ENCODE assay signal across 8 cellular contexts in genomic region chr2:148614024-148614331, GRCh38. TPM values are rescaled to one million over a fixed set of nuclear protein-coding genes. Genes with fewer than 3 reads are reported as not detected.
DNase-seq lines count a peak whose midpoint lies in the region; ATAC-seq, FAIRE-seq and TF ChIP-seq lines count a peak whose summit lies in the region.

No MANE protein-coding gene starts in this region.

- H3K9ac ChIP-seq in NT2/D1 (ENCODE audit: insufficient read length, low read depth) (no peak overlapping the region), kidney (ENCODE audit: low read length in 2 of 2) (no peak overlapping the region)

- intact Hi-C loops in kidney (cut with DNase I): no loop called here

- FAIRE-seq in kidney (lab: Jason Lieb, UNC) (no peak), HTR-8/SVneo (lab: Jason Lieb, UNC) (no peak)

- CTCF ChIA-PET in activated CD4-positive, alpha-beta memory T cell treated with anti-CD3 and anti-CD28 coated beads, Interleukin-2, amount 10 ng/mL, durations not matched to agents 7 days and 5 days (lab: Charles Lee): no interaction called here

- POLR2A ChIA-PET in activated CD4-positive, alpha-beta memory T cell treated with anti-CD3 and anti-CD28 coated beads, Interleukin-2, amount 10 ng/mL, durations not matched to agents 7 days and 5 days (lab: Charles Lee): interaction anchor here (1.1 to 1.3 kb wide), 2 partner anchors 11 to 32 kb away, joined by 4 to 5 read pairs; no protein-coding TSS in a partner anchor

- H3K4me3 ChIP-seq in NT2/D1 (ENCODE audit: insufficient read length, low read depth) (no peak overlapping the region), kidney (ENCODE audit: low read length in 2 of 2) (peak overlapping the region in 1 of 2 donors; percentile 13)

- peaks cover 2% of the 10 kb centered on the region for H3K36me3 Mint-ChIP-seq in activated CD4-positive, alpha-beta memory T cell treated with anti-CD3 and anti-CD28 coated beads, Interleukin-2, amount 10 ng/mL, durations not matched to agents 7 days and 5 days (ENCODE audit: low read depth)

- H3K27me3 ChIP-seq in NT2/D1 (ENCODE audit: insufficient read depth, insufficient read length): no peaks in the 10 kb centered on the region

- no peak overlapping the region for H3K27ac ChIP-seq in kidney (ENCODE audit: low read depth in 2 of 2, low read length in 2 of 2)

- DNase-seq in NT2/D1 (ENCODE audit: low read depth, low spot score): peak; percentile 71
- peak; percentile 28 for DNase-seq in iPS-NIHi7 (ENCODE audit: extremely low spot score)
- DNase-seq in kidney: no peak
- no peak for DNase-seq in activated CD4-positive, alpha-beta memory T cell treated with anti-CD3 and anti-CD28 coated beads, Interleukin-2, amount 10 ng/mL, durations not matched to agents 7 days and 5 days
- DNase-seq in HTR-8/SVneo (ENCODE audit: insufficient read length, low spot score): no peak

- no peak for TF ChIP-seq CTCF in kidney (IDR thresholded peaks at IDR 0.05; ENCODE audit: borderline replicate concordance, extremely low read depth, insufficient read depth)

- H3K36me3 ChIP-seq in NT2/D1 (ENCODE audit: insufficient read depth, insufficient read length, low read length): no peaks in the 10 kb centered on the region
- H3K36me3 ChIP-seq in kidney (ENCODE audit: control insufficient read depth in 1 of 2, insufficient read depth in 2 of 2, low read length in 2 of 2): no peaks in the 10 kb centered on the region

- no peaks in the 10 kb centered on the region for H3K9me3 Mint-ChIP-seq in activated CD4-positive, alpha-beta memory T cell treated with anti-CD3 and anti-CD28 coated beads, Interleukin-2, amount 10 ng/mL, durations not matched to agents 7 days and 5 days

- H3K4me1 ChIP-seq in NT2/D1 (ENCODE audit: insufficient read depth, insufficient read length) (peaks cover 9% of the 10 kb centered on the region), kidney (ENCODE audit: control insufficient read depth in 1 of 2, insufficient read depth in 1 of 2, low read depth in 1 of 2, low read length in 2 of 2) (peaks cover 8 to 16% of the 10 kb centered on the region in 2 donors)

- no peak overlapping the region for H3K4me3 Mint-ChIP-seq in activated CD4-positive, alpha-beta memory T cell treated with anti-CD3 and anti-CD28 coated beads, Interleukin-2, amount 10 ng/mL, durations not matched to agents 7 days and 5 days

- H3K4me1 Mint-ChIP-seq in activated CD4-positive, alpha-beta memory T cell treated with anti-CD3 and anti-CD28 coated beads, Interleukin-2, amount 10 ng/mL, durations not matched to agents 7 days and 5 days: peaks cover 14% of the 10 kb centered on the region

- H3K27me3 Mint-ChIP-seq in activated CD4-positive, alpha-beta memory T cell treated with anti-CD3 and anti-CD28 coated beads, Interleukin-2, amount 10 ng/mL, durations not matched to agents 7 days and 5 days: peaks cover 14% of the 10 kb centered on the region

- H3K9me3 ChIP-seq in NT2/D1 (ENCODE audit: insufficient read depth, low read length): no peaks in the 10 kb centered on the region
- no peaks in the 10 kb centered on the region for H3K9me3 ChIP-seq in kidney (ENCODE audit: control insufficient read depth in 1 of 2, low read length in 2 of 2)

- peak; percentile 32 for ATAC-seq in GM18909 (IDR thresholded peaks at IDR 0.05; ENCODE audit: poor library complexity, unreplicated experiment)
- ATAC-seq in HG02798 (IDR thresholded peaks at IDR 0.05; ENCODE audit: poor library complexity, unreplicated experiment): peak; percentile 33
- ATAC-seq in GM18870 (IDR thresholded peaks at IDR 0.05; ENCODE audit: unreplicated experiment): no peak

- no peak overlapping the region for H3K27ac Mint-ChIP-seq in activated CD4-positive, alpha-beta memory T cell treated with anti-CD3 and anti-CD28 coated beads, Interleukin-2, amount 10 ng/mL, durations not matched to agents 7 days and 5 days

RNA-seq across cellular contexts. Expression of gene EPC2, which starts 30.6 kb away (rescaled TPM):
- 43.9 TPM for total RNA-seq in kidney
- polyA plus RNA-seq in kidney (ENCODE audit: insufficient read depth, low read depth, low replicate concordance): 7.2 TPM
- total RNA-seq in activated CD4-positive, alpha-beta memory T cell treated with anti-CD3 and anti-CD28 coated beads, Interleukin-2, amount 10 ng/mL, durations not matched to agents 7 days and 5 days: 10 to 100 TPM; 26.5 to 28.0 TPM

Comparison
In these comparisons a context has a peak if more than half of its experiments do, and no peak if none do; other contexts are left out.
1. DNase-seq: peak in NT2/D1 (single experiment) and iPS-NIHi7 (single experiment); none in kidney (single experiment), activated CD4-positive, alpha-beta memory T cell treated with anti-CD3 and anti-CD28 coated beads, Interleukin-2, amount 10 ng/mL, durations not matched to agents 7 days and 5 days (single experiment) and HTR-8/SVneo (single experiment).